Comparison of ENCODE assay signal across 8 cellular contexts in the genomic region with DNA sequence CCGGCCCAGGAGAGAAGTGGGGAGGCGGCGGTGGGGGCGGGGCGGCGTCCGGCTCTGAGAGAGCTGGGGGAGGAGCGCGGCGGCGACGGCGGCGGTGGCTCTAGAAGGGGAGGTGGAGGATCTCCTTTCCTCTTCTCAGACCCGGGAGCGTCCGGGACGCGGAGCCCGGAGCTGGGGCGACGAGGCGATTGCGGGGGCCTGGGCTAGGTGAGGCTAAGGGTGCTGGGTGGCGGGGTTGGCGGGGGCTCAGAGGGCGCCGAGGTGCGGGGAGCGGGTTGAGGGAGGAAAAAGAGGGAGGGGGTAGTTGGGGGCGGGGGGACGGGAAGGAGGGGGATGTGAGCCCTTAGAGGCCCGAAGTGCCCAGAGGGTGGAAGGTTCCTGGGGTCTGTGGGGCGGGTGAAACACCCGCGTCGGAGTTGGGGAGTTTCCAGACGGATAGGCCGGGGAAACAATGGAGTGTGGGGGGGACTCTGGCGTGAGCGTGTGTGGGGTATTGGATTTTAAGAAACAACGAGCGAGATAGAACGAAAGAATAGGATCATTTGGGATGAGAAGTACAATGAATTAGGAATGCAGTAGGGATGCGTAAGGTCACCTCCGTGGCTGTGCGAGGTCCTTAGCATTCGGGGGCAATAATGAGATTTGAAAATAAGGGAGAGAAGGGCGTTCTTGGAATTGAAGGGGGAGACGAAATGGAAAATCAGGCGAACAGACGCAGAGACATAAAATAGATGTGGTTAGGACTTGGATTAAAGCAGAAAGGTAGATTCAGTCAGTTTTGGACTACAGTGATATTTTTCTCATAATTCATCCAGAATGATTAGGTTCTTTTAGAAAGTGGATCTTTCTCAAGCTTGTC. TPM values are rescaled to one million over a fixed set of nuclear protein-coding genes. Genes with fewer than 3 reads are reported as not detected.
A peak's percentile ranks its signal among the peaks of the same experiment; 100 is the strongest.
DNase-seq lines count a peak whose midpoint lies in the region; ATAC-seq and TF ChIP-seq lines count a peak whose summit lies in the region.

TSS of gene SPATS2 (plus strand) at position 82 of the 859 bp plus-strand sequence. CDS start 93,551 bp downstream, outside the sequence.

- TF ChIP-seq CTCF in HL-60 (IDR thresholded peaks at IDR 0.05; ENCODE audit: insufficient read depth, low read length): no peak
- no peak for TF ChIP-seq CTCF in VCaP (conservative IDR thresholded peaks at IDR 0.05)
- TF ChIP-seq CTCF in foreskin fibroblast (IDR thresholded peaks at IDR 0.05; ENCODE audit: low read depth, low read length): no peak
- TF ChIP-seq CTCF in omental fat pad (IDR thresholded peaks at IDR 0.05): no peak

- no peaks in the 10 kb centered on the region for H3K27me3 ChIP-seq in HL-60 (ENCODE audit: insufficient read depth, poor library complexity, severe bottlenecking)

- ATAC-seq in omental fat pad (ENCODE audit: low FRiP score) (peak; percentile 23), HG02642 (IDR thresholded peaks at IDR 0.05; ENCODE audit: poor library complexity, unreplicated experiment) (no peak), HG02884 (IDR thresholded peaks at IDR 0.05; ENCODE audit: unreplicated experiment) (no peak), GM18907 (IDR thresholded peaks at IDR 0.05; ENCODE audit: unreplicated experiment) (no peak)

- peak within 1 kb of the TSS; percentile 97 for H3K27ac ChIP-seq in HL-60 (replicated peaks)
- H3K27ac ChIP-seq in VCaP: peak within 1 kb of the TSS; percentile 98

- H3K4me3 ChIP-seq in HL-60 (replicated peaks; ENCODE audit: insufficient read depth, low read length): peak within 1 kb of the TSS; percentile 68
- H3K4me3 ChIP-seq in foreskin fibroblast (ENCODE audit: low read depth in 1 of 2, low read length in 2 of 2): peak within 1 kb of the TSS; percentile 87 to 90

- DNase-seq in EH (ENCODE audit: low read depth): peak; percentile 95
- no peak for DNase-seq in HL-60 (ENCODE audit: low read depth in 1 of 2, low spot score in 1 of 2)
- peak in 1 of 2 donors; percentile 60 for DNase-seq in foreskin fibroblast
- peak; percentile 70 for DNase-seq in omental fat pad (ENCODE audit: low spot score)

RNA-seq across cellular contexts. Expression of gene SPATS2, which starts in this region (rescaled TPM):
- total RNA-seq in omental fat pad: 10 to 100 TPM in 2 of 4 donors, 1 to 10 TPM in 2; 8.0 to 16.2 (median 9.7) TPM

Comparison
In these comparisons a context has a peak if more than half of its experiments do, and no peak if none do; other contexts are left out.
1. DNase-seq: peak in EH (single experiment) and omental fat pad (single experiment); none in HL-60 (0 of 2).